In the genomic region with DNA sequence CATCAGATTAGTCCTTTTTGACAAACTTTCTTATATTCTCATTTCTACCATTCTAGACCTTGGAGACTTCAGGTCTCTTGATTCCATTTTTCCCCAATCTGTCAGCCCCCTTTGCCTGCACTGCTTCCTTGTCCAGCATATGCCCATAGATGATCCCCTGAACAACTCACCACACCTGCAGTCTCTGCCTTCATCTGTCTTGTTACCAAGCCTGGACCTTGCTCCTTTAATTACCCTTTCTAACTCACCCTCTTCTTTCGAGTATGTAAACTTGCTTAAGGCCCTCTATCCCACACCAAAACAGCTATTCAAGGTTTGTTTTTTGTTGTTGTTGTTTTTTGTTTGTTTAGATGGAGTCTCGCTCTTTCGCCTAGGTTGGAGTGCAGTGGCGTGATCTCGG, we compare ENCODE assay signal across 19 cellular contexts. TPM values are rescaled to one million over a fixed set of nuclear protein-coding genes. Genes with fewer than 3 reads are reported as not detected.
DNase-seq lines count a peak whose midpoint lies in the region; ATAC-seq, FAIRE-seq and TF ChIP-seq lines count a peak whose summit lies in the region.
"Had no signal": no experiment of that assay in that cellular context is flagged by ENCODE, and none has a peak within 500 bp of the region (broad histone marks: within the 10 kb centered on the region; RNA-seq: fewer than 3 reads in every experiment).

No MANE protein-coding gene starts in this region.

- H4K5ac ChIP-seq in H9 (ENCODE audit: insufficient read length, low read depth, low read length) = no peak overlapping the region

- no peak overlapping the region for H4K8ac ChIP-seq in H9 (replicated peaks; ENCODE audit: insufficient read length, low read depth, low read length)

- H3T11ph ChIP-seq in H9 (ENCODE audit: low read length) = no peak overlapping the region

- H3K9me3 ChIP-seq in pancreas (no peaks in the 10 kb centered on the region), H9 (ENCODE audit: control insufficient read depth, low read depth, low read length) (no peaks in the 10 kb centered on the region)
- H3K9me3 ChIP-seq: A549 had no signal

- H3K4me3 ChIP-seq in pancreas = no peak overlapping the region
- H3K4me3 ChIP-seq: A549, GM23338 had no signal

- ATAC-seq in activated naive CD8-positive, alpha-beta T cell treated with anti-CD3 and anti-CD28 coated beads, Interleukin-2, amount 50 U/mL, for 24 hours = no peak
- ATAC-seq in activated T-helper 17 cell treated with anti-CD3 and anti-CD28 coated beads, Interleukin-2, amount 50 U/mL, for 72 hours (replicated peaks) = no peak
- no peak for ATAC-seq in naive thymus-derived CD8-positive, alpha-beta T cell
- ATAC-seq in pancreas = no peak
- ATAC-seq: A549, GM23338, HCT116, Panc1 had no signal

- DNase-seq in activated naive CD8-positive, alpha-beta T cell treated with anti-CD3 and anti-CD28 coated beads, Interleukin-2, amount 50 U/mL, for 24 hours = no peak
- DNase-seq in naive thymus-derived CD8-positive, alpha-beta T cell = no peak
- DNase-seq in pancreas (no peak), H9 (no peak), DMS79 treated with DMSO at 0.1 percent for 48 hours (lab: John Stamatoyannopoulos, UW) (no peak)
- DNase-seq: CD4-positive, alpha-beta memory T cell; Kasumi-1; MM.1S; NCI-H1092; NCI-H1436 treated with DMSO at 0.1 percent for 48 hours; NCI-H2081 had no signal

- H3K4me2 ChIP-seq in H9 (ENCODE audit: insufficient read depth, insufficient read length, low read length) = no peak overlapping the region
- H3K4me2 ChIP-seq: A549, GM23338 had no signal

- no peak overlapping the region for H3K27ac ChIP-seq in pancreas
- H3K27ac ChIP-seq in H9 (ENCODE audit: insufficient read length, low read depth, low read length) = no peak overlapping the region
- H3K27ac ChIP-seq: A549 had no signal

- H3K23ac ChIP-seq in H9 (ENCODE audit: insufficient read length, low read depth, low read length) = no peak overlapping the region

- H3K4me1 Mint-ChIP-seq in activated naive CD8-positive, alpha-beta T cell (ENCODE audit: low read depth) = peaks cover 43% of the 10 kb centered on the region
- H3K4me1 Mint-ChIP-seq in activated naive CD8-positive, alpha-beta T cell treated with anti-CD3 and anti-CD28 coated beads, Interleukin-2, amount 50 U/mL, for 24 hours = peaks cover 17% of the 10 kb centered on the region
- peaks cover 22% of the 10 kb centered on the region for H3K4me1 Mint-ChIP-seq in activated T-helper 17 cell treated with anti-CD3 and anti-CD28 coated beads, Interleukin-2, amount 50 U/mL, for 72 hours
- peaks cover 23 to 69% (median 54%) of the 10 kb centered on the region in 4 donors for H3K4me1 Mint-ChIP-seq in naive thymus-derived CD8-positive, alpha-beta T cell
- no peaks in the 10 kb centered on the region for H3K4me1 Mint-ChIP-seq in H9
- H3K4me1 Mint-ChIP-seq: GM23338 had no signal

- no peaks in the 10 kb centered on the region for H3K4me1 ChIP-seq in pancreas
- H3K4me1 ChIP-seq in H9 (ENCODE audit: insufficient read depth, low read length) = no peaks in the 10 kb centered on the region
- H3K4me1 ChIP-seq: A549 had no signal

- no peak overlapping the region for H2BK120ac ChIP-seq in H9 (ENCODE audit: low read depth, low read length, poor library complexity, severe bottlenecking)

- no peak overlapping the region for H4K91ac ChIP-seq in H9 (ENCODE audit: insufficient read length, low read depth, low read length)

- no peaks in the 10 kb centered on the region for H3K9me3 Mint-ChIP-seq in activated naive CD8-positive, alpha-beta T cell (ENCODE audit: low read depth)
- no peaks in the 10 kb centered on the region for H3K9me3 Mint-ChIP-seq in activated naive CD8-positive, alpha-beta T cell treated with anti-CD3 and anti-CD28 coated beads, Interleukin-2, amount 50 U/mL, for 24 hours
- no peaks in the 10 kb centered on the region for H3K9me3 Mint-ChIP-seq in activated T-helper 17 cell treated with anti-CD3 and anti-CD28 coated beads, Interleukin-2, amount 50 U/mL, for 72 hours
- H3K9me3 Mint-ChIP-seq in naive thymus-derived CD8-positive, alpha-beta T cell = no peaks in the 10 kb centered on the region
- H3K9me3 Mint-ChIP-seq in H9 = no peaks in the 10 kb centered on the region
- H3K9me3 Mint-ChIP-seq: CD4-positive, alpha-beta memory T cell; GM23338 had no signal

- no peak overlapping the region for H2BK5ac ChIP-seq in H9 (ENCODE audit: insufficient read length, low read length)

- no peak overlapping the region for H3K14ac ChIP-seq in H9 (ENCODE audit: insufficient read depth, low read length)

- no peak for FAIRE-seq in pancreas (lab: Jason Lieb, UNC)
- FAIRE-seq: A549, D721Med, GM12892 had no signal

- no peak overlapping the region for H3K4ac ChIP-seq in H9 (ENCODE audit: low read depth, low read length)

- H3K36me3 Mint-ChIP-seq in activated naive CD8-positive, alpha-beta T cell = peaks cover 3% of the 10 kb centered on the region
- H3K36me3 Mint-ChIP-seq in activated naive CD8-positive, alpha-beta T cell treated with anti-CD3 and anti-CD28 coated beads, Interleukin-2, amount 50 U/mL, for 24 hours (ENCODE audit: low read depth) = peaks cover 20% of the 10 kb centered on the region
- peaks cover 99% of the 10 kb centered on the region for H3K36me3 Mint-ChIP-seq in activated T-helper 17 cell treated with anti-CD3 and anti-CD28 coated beads, Interleukin-2, amount 50 U/mL, for 72 hours (ENCODE audit: low read depth)
- H3K36me3 Mint-ChIP-seq in naive thymus-derived CD8-positive, alpha-beta T cell = peaks cover 0 to 87% (median 5%) of the 10 kb centered on the region in 3 donors
- peaks cover 0 to 23% (median 3%) of the 10 kb centered on the region in 3 experiments; a peak in 3 of 7 replicates for H3K36me3 Mint-ChIP-seq in H9 (ENCODE audit: insufficient read depth in 1 of 3, low read depth in 3 of 3)

- H3K27me3 ChIP-seq in pancreas (no peaks in the 10 kb centered on the region), H9 (ENCODE audit: insufficient read depth, low read length) (no peaks in the 10 kb centered on the region)

- POLR2A ChIA-PET in naive thymus-derived CD8-positive, alpha-beta T cell (lab: Charles Lee) = interaction anchor here (0.7 to 1.9 kb wide), 2 partner anchors 9 to 14 kb away, joined by 3 to 5 read pairs; partner anchors contain the start of gene COX14

- H3K23me2 ChIP-seq in H9 (ENCODE audit: insufficient read length, low read depth, low read length, poor library complexity, severe bottlenecking) = no peaks in the 10 kb centered on the region

- peak overlapping the region; percentile 70 for H3K27ac Mint-ChIP-seq in activated naive CD8-positive, alpha-beta T cell
- no peak overlapping the region for H3K27ac Mint-ChIP-seq in activated naive CD8-positive, alpha-beta T cell treated with anti-CD3 and anti-CD28 coated beads, Interleukin-2, amount 50 U/mL, for 24 hours
- peak overlapping the region; percentile 23 for H3K27ac Mint-ChIP-seq in activated T-helper 17 cell treated with anti-CD3 and anti-CD28 coated beads, Interleukin-2, amount 50 U/mL, for 72 hours
- H3K27ac Mint-ChIP-seq in naive thymus-derived CD8-positive, alpha-beta T cell = peak overlapping the region in 7 of 10 donors; percentile 1 to 64 (median 8)
- H3K27ac Mint-ChIP-seq in H9 = no peak overlapping the region
- H3K27ac Mint-ChIP-seq: GM23338 had no signal

- intact Hi-C loops in pancreas (cut with DNase I) = no loop called here

- H2BK12ac ChIP-seq in H9 (ENCODE audit: insufficient read length, low read depth, low read length) = no peak overlapping the region

- no peaks in the 10 kb centered on the region for H3K79me1 ChIP-seq in H9 (ENCODE audit: insufficient read depth, low read depth, low read length, poor library complexity, severe bottlenecking)

- no peak overlapping the region for H3K18ac ChIP-seq in H9 (ENCODE audit: insufficient read length, low read depth, low read length)

- no peaks in the 10 kb centered on the region for H3K36me3 ChIP-seq in pancreas

- no peak overlapping the region for H2AFZ ChIP-seq in H9 (ENCODE audit: low read length)
- H2AFZ ChIP-seq: GM23338 had no signal

- H2BK20ac ChIP-seq in H9 (ENCODE audit: low read depth, low read length, poor library complexity, severe bottlenecking) = no peak overlapping the region

- no peaks in the 10 kb centered on the region for H3K27me3 Mint-ChIP-seq in activated naive CD8-positive, alpha-beta T cell
- no peaks in the 10 kb centered on the region for H3K27me3 Mint-ChIP-seq in activated naive CD8-positive, alpha-beta T cell treated with anti-CD3 and anti-CD28 coated beads, Interleukin-2, amount 50 U/mL, for 24 hours
- no peaks in the 10 kb centered on the region for H3K27me3 Mint-ChIP-seq in activated T-helper 17 cell treated with anti-CD3 and anti-CD28 coated beads, Interleukin-2, amount 50 U/mL, for 72 hours
- no peaks in the 10 kb centered on the region for H3K27me3 Mint-ChIP-seq in naive thymus-derived CD8-positive, alpha-beta T cell
- no peaks in the 10 kb centered on the region for H3K27me3 Mint-ChIP-seq in H9 (ENCODE audit: low read depth)
- H3K27me3 Mint-ChIP-seq: CD4-positive, alpha-beta memory T cell had no signal

- no peak for TF ChIP-seq CTCF in pancreas (IDR thresholded peaks at IDR 0.05)
- no peak for TF ChIP-seq CTCF in H9 (conservative IDR thresholded peaks at IDR 0.05)

- no peak overlapping the region for H3K9ac ChIP-seq in H9 (ENCODE audit: extremely low read depth, insufficient read length, low read length)

- H3K4me3 Mint-ChIP-seq in activated naive CD8-positive, alpha-beta T cell = no peak overlapping the region
- H3K4me3 Mint-ChIP-seq in activated naive CD8-positive, alpha-beta T cell treated with anti-CD3 and anti-CD28 coated beads, Interleukin-2, amount 50 U/mL, for 24 hours = no peak overlapping the region
- H3K4me3 Mint-ChIP-seq in activated T-helper 17 cell treated with anti-CD3 and anti-CD28 coated beads, Interleukin-2, amount 50 U/mL, for 72 hours = no peak overlapping the region
- H3K4me3 Mint-ChIP-seq in naive thymus-derived CD8-positive, alpha-beta T cell = no peak overlapping the region
- no peak overlapping the region for H3K4me3 Mint-ChIP-seq in H9
- H3K4me3 Mint-ChIP-seq: CD4-positive, alpha-beta memory T cell; GM23338 had no signal

- H2AK5ac ChIP-seq in H9 (ENCODE audit: insufficient read length, low read length) = no peak overlapping the region

- 84 to 95% methylated on average over 5 of the region's 5 CpGs for WGBS in pancreas, 2 donors
- no CpG with 5 or more reads among the region's 5 CpGs for WGBS in H9 (ENCODE audit: extremely low coverage, insufficient read length, low lambda C conversion rate)

- H3K56ac ChIP-seq in H9 (ENCODE audit: insufficient read length, low read depth, low read length) = no peak overlapping the region

- H3K79me2 ChIP-seq in H9 (ENCODE audit: insufficient read depth, low read length) = no peaks in the 10 kb centered on the region

- H2BK15ac ChIP-seq in H9 (ENCODE audit: low read depth, low read length) = no peak overlapping the region

- no peaks in the 10 kb centered on the region for H4K20me1 ChIP-seq in H9 (ENCODE audit: control insufficient read depth, insufficient read depth, insufficient read length)

RNA-seq across cellular contexts. Expression of gene COX14, which starts 9.6 kb away (rescaled TPM):
- 10 to 100 TPM; 29.8 to 55.5 TPM for total RNA-seq in activated T-helper 17 cell treated with anti-CD3 and anti-CD28 coated beads, Interleukin-2, amount 50 U/mL, for 72 hours
- 10 to 100 TPM; 43.4 to 47.1 TPM for total RNA-seq in naive thymus-derived CD8-positive, alpha-beta T cell
- polyA plus RNA-seq in naive thymus-derived CD8-positive, alpha-beta T cell = 100 to 1,000 TPM; 266 to 317 (median 298) TPM
- total RNA-seq in pancreas = 10 to 100 TPM; 16.8 to 29.3 (median 20.9) TPM
- 10 to 100 TPM; 36.5 to 62.0 TPM for polyA plus RNA-seq in pancreas
- total RNA-seq in H9 (2021) = 31.2 and 31.9 TPM in 2 replicates

RNA-seq across cellular contexts. Expression of gene GPD1, which starts 17.8 kb away (rescaled TPM):
- total RNA-seq in activated T-helper 17 cell treated with anti-CD3 and anti-CD28 coated beads, Interleukin-2, amount 50 U/mL, for 72 hours = under 1 TPM in 1 of 2 donors, not detected in 1; 0.35 TPM
- total RNA-seq in naive thymus-derived CD8-positive, alpha-beta T cell = 1 to 10 TPM; 1.1 to 1.5 TPM
- polyA plus RNA-seq in naive thymus-derived CD8-positive, alpha-beta T cell = not detected
- total RNA-seq in pancreas = 10 to 100 TPM in 1 of 6 donors, 1 to 10 TPM in 1, under 1 TPM in 4; 0.75 to 14.2 (median 0.90) TPM
- 10 to 100 TPM in 1 of 2 donors, 1 to 10 TPM in 1; 8.4 to 11.3 TPM for polyA plus RNA-seq in pancreas
- total RNA-seq in H9 (2021) = 0.70 and 1.2 TPM in 2 replicates
- polyA plus RNA-seq: CD4-positive, alpha-beta memory T cell had no signal

RNA-seq across cellular contexts. Expression of gene SMARCD1, which starts 36.5 kb away (rescaled TPM):
- total RNA-seq in activated T-helper 17 cell treated with anti-CD3 and anti-CD28 coated beads, Interleukin-2, amount 50 U/mL, for 72 hours = 10 to 100 TPM; 29.4 to 57.3 TPM
- total RNA-seq in naive thymus-derived CD8-positive, alpha-beta T cell = 10 to 100 TPM; 63.1 to 71.8 TPM
- polyA plus RNA-seq in naive thymus-derived CD8-positive, alpha-beta T cell = 10 to 100 TPM in 2 of 3 donors, 1 to 10 TPM in 1; 9.7 to 16.8 (median 16.0) TPM
- total RNA-seq in pancreas (10 to 100 TPM; 13.7 to 22.8 (median 15.4) TPM), H9 (2021) (142 and 152 TPM in 2 replicates)
- polyA plus RNA-seq in pancreas = 10 to 100 TPM; 12.5 to 22.6 TPM

RNA-seq across cellular contexts. Expression of gene CERS5, which starts 45.5 kb away (rescaled TPM):
- 10 to 100 TPM; 72.0 to 77.6 TPM for total RNA-seq in activated T-helper 17 cell treated with anti-CD3 and anti-CD28 coated beads, Interleukin-2, amount 50 U/mL, for 72 hours
- 10 to 100 TPM; 51.0 to 55.7 TPM for total RNA-seq in naive thymus-derived CD8-positive, alpha-beta T cell
- polyA plus RNA-seq in naive thymus-derived CD8-positive, alpha-beta T cell = 10 to 100 TPM; 31.0 to 45.0 (median 33.6) TPM
- total RNA-seq in pancreas (10 to 100 TPM; 12.9 to 22.8 (median 15.6) TPM), H9 (2021) (62.5 and 68.8 TPM in 2 replicates)
- polyA plus RNA-seq in pancreas = 10 to 100 TPM; 48.0 to 84.3 TPM

Comparison
In these comparisons a context has a peak if more than half of its experiments do, and no peak if none do; other contexts are left out.
1. H3K27ac Mint-ChIP-seq: peak in activated naive CD8-positive, alpha-beta T cell (single experiment), activated T-helper 17 cell treated with anti-CD3 and anti-CD28 coated beads, Interleukin-2, amount 50 U/mL, for 72 hours (single experiment) and naive thymus-derived CD8-positive, alpha-beta T cell (7 of 10); none in activated naive CD8-positive, alpha-beta T cell treated with anti-CD3 and anti-CD28 coated beads, Interleukin-2, amount 50 U/mL, for 24 hours (single experiment) and H9 (0 of 3).